18 cellular contexts compared by ENCODE assay signal in genomic region chr5:149779071-149779470, GRCh38. TPM values are rescaled to one million over a fixed set of nuclear protein-coding genes. Genes with fewer than 3 reads are reported as not detected.
DNase-seq lines count a peak whose midpoint lies in the region; TF ChIP-seq lines count a peak whose summit lies in the region.
"Had no signal": no experiment of that assay in that cellular context is flagged by ENCODE, and none has a peak within 500 bp of the region (broad histone marks: within the 10 kb centered on the region; RNA-seq: fewer than 3 reads in every experiment).

No MANE protein-coding gene starts in this region.

- H3K9me3 ChIP-seq in mucosa of stomach (ENCODE audit: control insufficient read depth, low read length) (no peaks in the 10 kb centered on the region), transverse colon (no peaks in the 10 kb centered on the region)

- DNase-seq in RWPE1 (ENCODE audit: low spot score) (no peak), erythroblast (lab: John Stamatoyannopoulos, UW) (peak; percentile 39 to 77), transverse colon (no peak), amygdala (lab: John Stamatoyannopoulos, UW) (no peak), GF-D8 (lab: John Stamatoyannopoulos, UW) (no peak)
- DNase-seq in activated effector memory CD4-positive, alpha-beta T cell treated with Interleukin-2 at 50 U/mL for 16 hours, result no peak
- DNase-seq: activated CD4-positive, alpha-beta T cell treated with anti-CD3 and anti-CD28 coated beads, Interleukin-2, amount 10 ng/mL, durations not matched to agents 7 days and 5 days; activated T-cell treated with anti-CD3 and anti-CD28 coated beads, Interleukin-2, amount 50 U/mL, for 1 hour; cerebellar nuclear complex; DND-41; KBM-7; NCI-H1092; NCI-H2171 treated with DMSO at 0.1 percent for 48 hours; SJCRH30; T1000 had no signal

- H3K27me3 ChIP-seq in mucosa of stomach (ENCODE audit: control insufficient read depth, insufficient read depth, low read length) (no peaks in the 10 kb centered on the region), transverse colon (no peaks in the 10 kb centered on the region)
- H3K27me3 ChIP-seq: BLaER1 treated with 17β-estradiol and CSF1 and Interleukin-3, amounts not matched to agents 10 nM and 100 nM; SJCRH30 had no signal

- 73% methylated on average over 4 of the region's 4 CpGs; no CpG with 5 or more reads in 1 of the 2 donors for WGBS in transverse colon (ENCODE audit: low coverage in 1 of 2), 2 donors

- no peak for TF ChIP-seq CTCF in RWPE1 (conservative IDR thresholded peaks at IDR 0.05; ENCODE audit: low read depth)
- no peak for TF ChIP-seq CTCF in transverse colon (IDR thresholded peaks at IDR 0.05)

- H3K27ac ChIP-seq in RWPE1 (peak overlapping the region; percentile 26; the same call in 1 of the 2 replicates), transverse colon (peak overlapping the region; percentile 82 to 89 (median 86))
- H3K27ac ChIP-seq: HL-60, SJCRH30 had no signal

- H3K36me3 ChIP-seq in mucosa of stomach (ENCODE audit: control insufficient read depth, insufficient read depth, low read length) (no peaks in the 10 kb centered on the region), transverse colon (no peaks in the 10 kb centered on the region)

- no peak for TF ChIP-seq POLR2A in erythroblast (IDR thresholded peaks at IDR 0.05; ENCODE audit: low read length)
- TF ChIP-seq POLR2A in transverse colon (IDR thresholded peaks at IDR 0.05), result no peak

- POLR2A ChIA-PET in RWPE1 (lab: Yijun Ruan, JAX; ENCODE audit: low non-redundant PET), result no interaction called here

- peak overlapping the region; percentile 38 for H3K9ac ChIP-seq in mucosa of stomach (ENCODE audit: low read length)

- CTCF ChIA-PET in RWPE1 (lab: Yijun Ruan, JAX), result interaction anchor here (1.0 kb wide), 1 partner anchor 10 kb away, joined by 4 read pairs; no protein-coding TSS in a partner anchor

- intact Hi-C loops in transverse colon (cut with DNase I; ENCODE audit: low total_unique reads), result no loop called here

- H3K4me3 ChIP-seq in mucosa of stomach (ENCODE audit: low read length) (no peak overlapping the region), transverse colon (no peak overlapping the region)
- H3K4me3 ChIP-seq: BLaER1 treated with 17β-estradiol and CSF1 and Interleukin-3, amounts not matched to agents 10 nM and 100 nM; SJCRH30 had no signal

- in situ Hi-C loops in transverse colon (cut with MboI; ENCODE audit: low pct_ligation_motif_present in 1 of 4, low pct_unique_long_range_greater_than_20kb in 1 of 4, low sequenced_read_pairs in 3 of 4), result no loop called here

- no peak for TF ChIP-seq EP300 in transverse colon (IDR thresholded peaks at IDR 0.05; ENCODE audit: low read depth)

- H3K4me1 ChIP-seq in mucosa of stomach (ENCODE audit: control insufficient read depth, insufficient read depth, low read length), result peaks cover 82% of the 10 kb centered on the region
- H3K4me1 ChIP-seq in transverse colon, result peaks cover 65 to 97% (median 81%) of the 10 kb centered on the region in 4 donors
- H3K4me1 ChIP-seq: SJCRH30 had no signal

RNA-seq across cellular contexts. Expression of gene PPARGC1B, which starts 49.0 kb away (rescaled TPM):
- 100 to 1,000 TPM in 1 of 4 donors, 10 to 100 TPM in 3; 39.2 to 129 (median 58.3) TPM for total RNA-seq in transverse colon

Comparison
In these comparisons a context has a peak if more than half of its experiments do, and no peak if none do; other contexts are left out.
1. DNase-seq: peak in erythroblast (2 of 2); none in RWPE1 (single experiment), transverse colon (single experiment), amygdala (0 of 56), GF-D8 (single experiment) and activated effector memory CD4-positive, alpha-beta T cell treated with Interleukin-2 at 50 U/mL for 16 hours (single experiment).